13 cellular contexts compared by ENCODE assay signal in genomic region chr7:101792051-101792651, GRCh38. TPM values are rescaled to one million over a fixed set of nuclear protein-coding genes. Genes with fewer than 3 reads are reported as not detected.
DNase-seq lines count a peak whose midpoint lies in the region; ATAC-seq and TF ChIP-seq lines count a peak whose summit lies in the region.
"Had no signal": no experiment of that assay in that cellular context is flagged by ENCODE, and none has a peak within 500 bp of the region (broad histone marks: within the 10 kb centered on the region; RNA-seq: fewer than 3 reads in every experiment).

No MANE protein-coding gene starts in this region.

- H3K4me1 ChIP-seq in aorta (ENCODE audit: control insufficient read depth in 1 of 2, insufficient read depth in 2 of 2, low read length in 2 of 2) = no peaks in the 10 kb centered on the region

- intact Hi-C loops in aorta (cut with DNase I) = no loop called here

- H3K9me3 Mint-ChIP-seq in chondrocyte (ENCODE audit: low read depth) = peaks cover 2% of the 10 kb centered on the region

- TF ChIP-seq CTCF in chondrocyte (IDR thresholded peaks at IDR 0.05) (no peak), kidney epithelial cell (IDR thresholded peaks at IDR 0.05; ENCODE audit: insufficient read depth, low read length, poor library complexity, severe bottlenecking) (no peak)

- H3K9me3 ChIP-seq in aorta (ENCODE audit: control insufficient read depth, low read length) = no peaks in the 10 kb centered on the region

- peaks cover 3% of the 10 kb centered on the region for H3K27me3 Mint-ChIP-seq in chondrocyte (ENCODE audit: low read depth)

- H3K4me3 ChIP-seq in kidney epithelial cell (ENCODE audit: low read depth, low read length) (no peak overlapping the region), aorta (ENCODE audit: low read length in 2 of 2) (no peak overlapping the region)

- H3K27ac ChIP-seq in aorta (ENCODE audit: low read depth in 1 of 2, low read length in 2 of 2) = no peak overlapping the region

- no peaks in the 10 kb centered on the region for H3K36me3 ChIP-seq in kidney epithelial cell (ENCODE audit: control insufficient read depth, insufficient read depth, low read length)
- no peaks in the 10 kb centered on the region for H3K36me3 ChIP-seq in aorta (ENCODE audit: control insufficient read depth in 1 of 2, insufficient read depth in 2 of 2, low read length in 1 of 2)

- peaks cover 14% of the 10 kb centered on the region for H3K4me1 Mint-ChIP-seq in chondrocyte (ENCODE audit: low read depth)
- H3K4me1 Mint-ChIP-seq: brain had no signal

- H3K36me3 Mint-ChIP-seq in chondrocyte (ENCODE audit: low read depth) = no peaks in the 10 kb centered on the region
- H3K36me3 Mint-ChIP-seq: brain had no signal

- H3K27me3 ChIP-seq in kidney epithelial cell (ENCODE audit: control insufficient read depth, insufficient read depth, low read length) (no peaks in the 10 kb centered on the region), aorta (ENCODE audit: control insufficient read depth in 1 of 2, insufficient read depth in 2 of 2, low read length in 1 of 2) (no peaks in the 10 kb centered on the region)

- peak; percentile 44 for ATAC-seq in aorta (ENCODE audit: low FRiP score)

- DNase-seq in HS-27A (ENCODE audit: low read depth) (peak; percentile 53), chondrocyte (ENCODE audit: low spot score) (peak; percentile 30), kidney epithelial cell (ENCODE audit: low read depth) (peak; percentile 78), aorta (peak in 1 of 2 donors; percentile 67), NCI-H146 (lab: John Stamatoyannopoulos, UW) (no peak)
- no peak for DNase-seq in activated CD8-positive, alpha-beta memory T cell treated with anti-CD3 and anti-CD28 coated beads, Interleukin-2, amount 50 U/mL, for 4 hours
- no peak for DNase-seq in activated CD4-positive, alpha-beta T cell treated with anti-CD3 and anti-CD28 coated beads for 48 hours
- DNase-seq: H7; NCI-H1105 treated with DMSO at 0.1 percent for 48 hours; NCI-H774; stimulated activated naive CD4-positive, alpha-beta T cell; T-helper 2 cell had no signal

- H3K27ac Mint-ChIP-seq in chondrocyte (ENCODE audit: unreplicated experiment) = peak overlapping the region; percentile 85
- H3K27ac Mint-ChIP-seq: brain had no signal

- H3K4me3 Mint-ChIP-seq in chondrocyte (ENCODE audit: unreplicated experiment) = no peak overlapping the region
- H3K4me3 Mint-ChIP-seq: brain had no signal

- 70 to 77% methylated on average over 9 of the region's 9 CpGs for WGBS in aorta, 2 donors

RNA-seq across cellular contexts. Expression of gene CUX1, which starts 25.3 kb away (rescaled TPM):
- total RNA-seq in chondrocyte (112 to 154 TPM (median 118 TPM) in 3 replicates), kidney epithelial cell (56.7 and 65.2 TPM in 2 replicates), aorta (100 to 1,000 TPM; 136 to 159 TPM)
- 10 to 100 TPM; 51.6 to 52.6 TPM for polyA plus RNA-seq in aorta

Comparison
In these comparisons a context has a peak if more than half of its experiments do, and no peak if none do; other contexts are left out.
1. DNase-seq: peak in HS-27A (single experiment), chondrocyte (single experiment) and kidney epithelial cell (single experiment); none in NCI-H146 (single experiment), activated CD8-positive, alpha-beta memory T cell treated with anti-CD3 and anti-CD28 coated beads, Interleukin-2, amount 50 U/mL, for 4 hours (single experiment) and activated CD4-positive, alpha-beta T cell treated with anti-CD3 and anti-CD28 coated beads for 48 hours (single experiment).